13 cellular contexts compared by ENCODE assay signal in genomic region chr14:73726025-73726961, GRCh38. TPM values are rescaled to one million over a fixed set of nuclear protein-coding genes. Genes with fewer than 3 reads are reported as not detected.
DNase-seq lines count a peak whose midpoint lies in the region; ATAC-seq, FAIRE-seq and TF ChIP-seq lines count a peak whose summit lies in the region.
"Had no signal": no experiment of that assay in that cellular context is flagged by ENCODE, and none has a peak within 500 bp of the region (broad histone marks: within the 10 kb centered on the region; RNA-seq: fewer than 3 reads in every experiment).

No MANE protein-coding gene starts in this region.

- H3K4me1 ChIP-seq in A549 (peaks cover 61% of the 10 kb centered on the region), muscle layer of duodenum (ENCODE audit: control insufficient read depth in 1 of 2, insufficient read depth in 2 of 2, low read length in 2 of 2) (peaks cover 29 to 69% of the 10 kb centered on the region in 2 donors)

- H3K36me3 ChIP-seq in muscle layer of duodenum (ENCODE audit: control insufficient read depth in 1 of 2, insufficient read depth in 2 of 2, low read length in 2 of 2) = peaks cover 63 to 71% of the 10 kb centered on the region in 2 donors

- CTCF ChIA-PET in A549 (lab: Yijun Ruan, JAX) = interaction anchor here (0.8 to 16.0 kb wide), 8 partner anchors 9 to 126 kb away, joined by 3 to 210 read pairs (median 28); partner anchors contain the start of gene PTGR2

- H3K4me1 Mint-ChIP-seq in brain = peaks cover 41% of the 10 kb centered on the region

- POLR2A ChIA-PET in A549 (lab: Yijun Ruan, JAX) = no interaction called here

- DNase-seq in A549 (ENCODE audit: low read depth in 1 of 2, low spot score in 1 of 2) (no peak), HTR-8/SVneo (ENCODE audit: insufficient read length, low spot score) (no peak), NCI-H69 (lab: John Stamatoyannopoulos, UW) (no peak), DMS 273 (lab: John Stamatoyannopoulos, UW; ENCODE audit: unreplicated experiment) (no peak)
- no peak for DNase-seq in stimulated activated CD4-positive, alpha-beta T cell treated with anti-CD3 and anti-CD28 coated beads, Interleukin-4, amount 100 ng/mL, for 4 hours
- DNase-seq: cerebellar nuclear complex, DMS153, NCI-H2081 treated with DMSO at 0.1 percent for 48 hours, T1000 had no signal

- peak overlapping the region; percentile 70 for H3K4me2 ChIP-seq in A549

- peak overlapping the region; percentile 68 to 81 for H3K27ac ChIP-seq in A549
- H3K27ac ChIP-seq in muscle layer of duodenum (ENCODE audit: low read length) = peak overlapping the region; percentile 5

- no peaks in the 10 kb centered on the region for H3K27me3 ChIP-seq in muscle layer of duodenum (ENCODE audit: low read depth, low read length)

- no peaks in the 10 kb centered on the region for H3K9me3 ChIP-seq in A549
- H3K9me3 ChIP-seq in muscle layer of duodenum (ENCODE audit: control insufficient read depth in 1 of 2, low read length in 2 of 2) = no peaks in the 10 kb centered on the region

- H3K4me3 Mint-ChIP-seq in brain = no peak overlapping the region

- H3K27ac Mint-ChIP-seq in brain = peak overlapping the region in 4 of 5 experiments; percentile 9 to 79 (median 22)

- FAIRE-seq in A549 (lab: Jason Lieb, UNC) (no peak), HTR-8/SVneo (lab: Jason Lieb, UNC) (peak; percentile 52)

- no peak for TF ChIP-seq POLR2A in A549 (IDR thresholded peaks at IDR 0.05; ENCODE audit: low read length)

- no peaks in the 10 kb centered on the region for H3K27me3 Mint-ChIP-seq in brain

- whole genome bisulfite sequencing in A549 (ENCODE audit: missing lambda C conversion rate) = 86% methylated on average over 11 of the region's 14 CpGs

- H3K4me3 ChIP-seq in A549 (no peak overlapping the region), muscle layer of duodenum (ENCODE audit: low read depth in 1 of 2, low read length in 2 of 2) (peak overlapping the region in 1 of 2 donors; percentile 3)

- TF ChIP-seq EP300 in A549 (IDR thresholded peaks at IDR 0.05) = no peak

- H3K36me3 Mint-ChIP-seq in brain = peaks cover 69% of the 10 kb centered on the region

- no peak for ATAC-seq in A549
- ATAC-seq in HG02938 (IDR thresholded peaks at IDR 0.05; ENCODE audit: unreplicated experiment) = no peak
- ATAC-seq: left colon had no signal

- TF ChIP-seq RAD21 in A549 (conservative IDR thresholded peaks at IDR 0.05 in 1 of 2, IDR thresholded peaks at IDR 0.05 in 1 of 2) = no peak

- TF ChIP-seq CTCF in A549 (IDR thresholded peaks at IDR 0.05) = no peak
- no peak for TF ChIP-seq CTCF in brain (conservative IDR thresholded peaks at IDR 0.05)

- H3K9me3 Mint-ChIP-seq in brain = no peaks in the 10 kb centered on the region

TF ChIP-seq in A549, 52 proteins besides CTCF, POLR2A, EP300 and RAD21:
- no peak for TF ChIP-seq BCL3 (IDR thresholded peaks at IDR 0.05)
- TF ChIP-seq GATA3 (IDR thresholded peaks at IDR 0.05; ENCODE audit: borderline replicate concordance) = no peak
- TF ChIP-seq ZC3H11A (IDR thresholded peaks at IDR 0.05) = no peak
- no peak for TF ChIP-seq ATOH8 (CRISPR knock-in tag; IDR thresholded peaks at IDR 0.05; ENCODE audit: low read depth)
- no peak for TF ChIP-seq KDM1A (IDR thresholded peaks at IDR 0.05; ENCODE audit: low read depth)
- TF ChIP-seq ELK1 (IDR thresholded peaks at IDR 0.05; ENCODE audit: low read depth, low read length) = no peak
- TF ChIP-seq MYC (IDR thresholded peaks at IDR 0.05; ENCODE audit: borderline replicate concordance, low read length) = no peak
- no peak for TF ChIP-seq MAFK (IDR thresholded peaks at IDR 0.05; ENCODE audit: partially characterized antibody)
- no peak for TF ChIP-seq HOXB5 (CRISPR knock-in tag; IDR thresholded peaks at IDR 0.05)
- no peak for TF ChIP-seq HES2 (IDR thresholded peaks at IDR 0.05)
- TF ChIP-seq EHF (CRISPR knock-in tag; IDR thresholded peaks at IDR 0.05) = no peak
- TF ChIP-seq NR3C1 (IDR thresholded peaks at IDR 0.05) = no peak
- TF ChIP-seq MAZ (IDR thresholded peaks at IDR 0.05; ENCODE audit: borderline replicate concordance, low read depth, low read length) = no peak
- TF ChIP-seq USF2 (IDR thresholded peaks at IDR 0.05) = no peak
- TF ChIP-seq CBX2 (IDR thresholded peaks at IDR 0.05; ENCODE audit: borderline replicate concordance, low read depth) = no peak
- TF ChIP-seq SMC3 (IDR thresholded peaks at IDR 0.05) = no peak
- TF ChIP-seq CHD4 (IDR thresholded peaks at IDR 0.05; ENCODE audit: borderline replicate concordance) = no peak
- TF ChIP-seq NPAS2 (CRISPR knock-in tag; IDR thresholded peaks at IDR 0.05; ENCODE audit: borderline replicate concordance) = no peak
- no peak for TF ChIP-seq TFCP2L1 (CRISPR knock-in tag; IDR thresholded peaks at IDR 0.05)

RNA-seq across cellular contexts. Expression of gene PNMA1, which starts 12.1 kb away (rescaled TPM):
- polyA plus RNA-seq in A549 (2011; rRNA removed) = 20.8 and 21.2 TPM in 2 replicates
- polyA plus RNA-seq in A549 (2012; cell fraction: cytosol; rRNA removed) = 25.0 and 27.8 TPM in 2 replicates
- 28.3 and 29.6 TPM in 2 replicates for polyA plus RNA-seq in A549 (2012; cell fraction: nucleus; rRNA removed)
- polyA plus RNA-seq in A549 (2017; fragmentation: RNase III; extraction: RNeasy Plus Mini Kit Qiagen cat#74134 plus additional on column Dnase treatment) = 43.4 to 49.8 TPM (median 47.3 TPM) in 3 replicates
- polyA minus RNA-seq in A549 (2011; rRNA and poly(A)+ RNA removed) = 6.2 and 10.5 TPM in 2 replicates
- 135 TPM for polyA plus RNA-seq in brain (ENCODE audit: insufficient read depth, low read depth, low replicate concordance)
